Comparison of ENCODE assay signal across 8 cellular contexts in the genomic region with DNA sequence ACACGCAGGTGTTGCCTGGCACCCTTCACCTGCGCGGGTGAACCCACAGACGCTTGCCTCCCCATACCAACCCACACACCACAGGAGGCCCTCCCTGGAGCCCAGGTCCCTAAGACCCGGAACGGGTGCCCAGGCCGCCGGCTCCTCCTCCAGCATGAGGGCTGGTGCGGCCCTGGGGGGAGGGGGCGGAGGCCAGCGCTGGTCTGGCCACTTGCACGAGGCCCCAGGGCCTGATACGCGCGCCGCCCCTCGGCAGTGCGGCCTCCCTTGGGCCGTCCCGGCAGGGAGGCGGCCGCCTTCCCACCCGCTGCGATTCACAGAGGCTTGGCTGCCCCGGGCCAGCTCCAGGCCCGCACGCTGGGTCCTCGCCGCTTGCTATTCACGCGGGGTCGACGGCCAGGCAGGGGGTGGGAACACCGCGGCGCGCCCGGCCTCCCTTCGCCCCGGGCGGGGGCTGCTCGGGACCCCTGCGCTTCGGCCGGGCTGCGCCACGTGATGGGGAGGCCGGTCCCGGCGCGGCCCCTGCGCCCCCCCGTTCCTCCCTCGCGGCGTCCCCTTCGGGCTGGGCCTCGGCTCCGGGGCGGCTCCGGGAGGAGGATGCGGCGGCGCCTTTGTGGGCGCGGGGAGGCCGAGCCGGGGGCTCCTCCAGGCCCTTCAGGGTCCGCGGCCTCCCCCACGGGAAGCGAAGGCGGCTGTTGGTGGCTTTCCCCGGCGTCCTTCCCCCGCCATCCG. TPM values are rescaled to one million over a fixed set of nuclear protein-coding genes. Genes with fewer than 3 reads are reported as not detected.
DNase-seq lines count a peak whose midpoint lies in the region; ATAC-seq and TF ChIP-seq lines count a peak whose summit lies in the region.

No MANE protein-coding gene starts in this region.

- H3K4me3 ChIP-seq in HUES48 (ENCODE audit: low read depth, low read length) (peak overlapping the region; percentile 82), esophagus muscularis mucosa (peak overlapping the region; percentile 74 to 92 (median 84))

- intact Hi-C loops in activated CD4-positive, alpha-beta memory T cell treated with anti-CD3 and anti-CD28 coated beads for 36 hours (cut with micrococcal nuclease): loop anchor here (5.0 to 10.0 kb wide), 4 partner anchors 120 to 657 kb away; a partner anchor contains a TSS
- intact Hi-C loops in esophagus muscularis mucosa (cut with DNase I): loop anchor here (5.0 kb wide), 1 partner anchor 65 kb away; a partner anchor contains a TSS

- H3K4me3 Mint-ChIP-seq in activated CD4-positive, alpha-beta memory T cell treated with anti-CD3 and anti-CD28 coated beads for 36 hours: peak overlapping the region; percentile 71
- H3K4me3 Mint-ChIP-seq in naive thymus-derived CD8-positive, alpha-beta T cell: peak overlapping the region; percentile 22 to 82 (median 64)

- H3K36me3 ChIP-seq in HUES48 (ENCODE audit: control insufficient read depth, insufficient read depth, low read length): peaks cover 34% of the 10 kb centered on the region
- peaks cover 20 to 43% (median 38%) of the 10 kb centered on the region in 4 donors for H3K36me3 ChIP-seq in esophagus muscularis mucosa

- H3K4me1 ChIP-seq in HUES48 (ENCODE audit: control insufficient read depth, insufficient read depth, low read length): peaks cover 28% of the 10 kb centered on the region; the same call in 1 of the 2 replicates
- peaks cover 33 to 57% (median 52%) of the 10 kb centered on the region in 4 donors for H3K4me1 ChIP-seq in esophagus muscularis mucosa

- CTCF ChIA-PET in activated CD4-positive, alpha-beta memory T cell treated with anti-CD3 and anti-CD28 coated beads for 36 hours (lab: Charles Lee): interaction anchor here (1.5 to 1.8 kb wide), 2 partner anchors 75 to 137 kb away, joined by 6 to 7 read pairs; a partner anchor contains a TSS

- H3K27me3 Mint-ChIP-seq in activated CD4-positive, alpha-beta memory T cell treated with anti-CD3 and anti-CD28 coated beads for 36 hours: no peaks in the 10 kb centered on the region
- H3K27me3 Mint-ChIP-seq in naive thymus-derived CD8-positive, alpha-beta T cell: no peaks in the 10 kb centered on the region

- H3K27me3 ChIP-seq in HUES48 (ENCODE audit: control insufficient read depth, insufficient read depth, low read length): no peaks in the 10 kb centered on the region
- H3K27me3 ChIP-seq in esophagus muscularis mucosa: no peaks in the 10 kb centered on the region

- TF ChIP-seq EP300 in esophagus muscularis mucosa (IDR thresholded peaks at IDR 0.05): no peak

- WGBS in esophagus muscularis mucosa: 0% methylated on average over 4 of the region's 77 CpGs

- no peaks in the 10 kb centered on the region for H3K9me3 Mint-ChIP-seq in activated CD4-positive, alpha-beta memory T cell treated with anti-CD3 and anti-CD28 coated beads for 36 hours
- no peaks in the 10 kb centered on the region for H3K9me3 Mint-ChIP-seq in naive thymus-derived CD8-positive, alpha-beta T cell

- no peak for TF ChIP-seq CTCF in esophagus muscularis mucosa (IDR thresholded peaks at IDR 0.05)

- POLR2A ChIA-PET in activated CD4-positive, alpha-beta memory T cell treated with anti-CD3 and anti-CD28 coated beads for 36 hours (lab: Charles Lee): interaction anchor here (0.6 to 1.8 kb wide), 8 partner anchors 9 to 195 kb away, joined by 3 to 8 read pairs (median 4); no protein-coding TSS in a partner anchor
- POLR2A ChIA-PET in naive thymus-derived CD8-positive, alpha-beta T cell (lab: Charles Lee): interaction anchor here (1.3 to 7.5 kb wide), 10 partner anchors 10 to 236 kb away, joined by 3 to 73 read pairs (median 8); a partner anchor contains a TSS

- H3K36me3 Mint-ChIP-seq in activated CD4-positive, alpha-beta memory T cell treated with anti-CD3 and anti-CD28 coated beads for 36 hours: peaks cover 9% of the 10 kb centered on the region
- H3K36me3 Mint-ChIP-seq in naive thymus-derived CD8-positive, alpha-beta T cell: peaks cover 0 to 11% (median 2%) of the 10 kb centered on the region in 3 donors

- H3K9me3 ChIP-seq in HUES48 (ENCODE audit: control insufficient read depth, insufficient read depth, low read length): no peaks in the 10 kb centered on the region
- H3K9me3 ChIP-seq in esophagus muscularis mucosa: no peaks in the 10 kb centered on the region

- H3K27ac ChIP-seq in HUES48 (ENCODE audit: low read depth, low read length) (peak overlapping the region; percentile 86), esophagus muscularis mucosa (replicated peaks in 1 of 4) (peak overlapping the region; percentile 88 to 99 (median 95))

- peak overlapping the region; percentile 75; the same call in 1 of the 2 replicates for H3K9ac ChIP-seq in HUES48 (ENCODE audit: low read depth, low read length)

- H3K4me1 Mint-ChIP-seq in activated CD4-positive, alpha-beta memory T cell treated with anti-CD3 and anti-CD28 coated beads for 36 hours (ENCODE audit: low read depth): peaks cover 12% of the 10 kb centered on the region
- H3K4me1 Mint-ChIP-seq in naive thymus-derived CD8-positive, alpha-beta T cell: peaks cover 2 to 23% (median 12%) of the 10 kb centered on the region in 4 donors

- no peak for ATAC-seq in naive thymus-derived CD8-positive, alpha-beta T cell

- peak; percentile 65 for DNase-seq in AG08395 (ENCODE audit: low spot score)
- peak; percentile 29 for DNase-seq in activated CD4-positive, alpha-beta memory T cell treated with anti-CD3 and anti-CD28 coated beads for 36 hours
- DNase-seq in esophagus muscularis mucosa (ENCODE audit: extremely low spot score): no peak
- DNase-seq in naive thymus-derived CD8-positive, alpha-beta T cell: peak in 6 of 10 donors; percentile 19 to 65 (median 32)
- DNase-seq in NCI-H2029 (lab: John Stamatoyannopoulos, UW): no peak
- DNase-seq in superior temporal gyrus (ENCODE audit: extremely low spot score): no peak

- TF ChIP-seq POLR2A in GM15510 (IDR thresholded peaks at IDR 0.05; ENCODE audit: borderline replicate concordance, extremely low read depth, insufficient read length): peak; percentile 18
- TF ChIP-seq POLR2A in esophagus muscularis mucosa (IDR thresholded peaks at IDR 0.05; ENCODE audit: low read depth): no peak

- H3K27ac Mint-ChIP-seq in activated CD4-positive, alpha-beta memory T cell treated with anti-CD3 and anti-CD28 coated beads for 36 hours: peak overlapping the region; percentile 69
- peak overlapping the region in 4 of 10 donors; percentile 32 to 79 (median 62) for H3K27ac Mint-ChIP-seq in naive thymus-derived CD8-positive, alpha-beta T cell

RNA-seq across cellular contexts. Expression of a gene that starts 0.7 kb away (rescaled TPM):
- total RNA-seq in activated CD4-positive, alpha-beta memory T cell treated with anti-CD3 and anti-CD28 coated beads for 36 hours: 100 to 1,000 TPM; 209 to 212 TPM
- total RNA-seq in esophagus muscularis mucosa: 10 to 100 TPM; 30.3 to 63.6 (median 44.8) TPM
- total RNA-seq in naive thymus-derived CD8-positive, alpha-beta T cell: 10 to 100 TPM; 28.3 to 32.3 TPM
- 1 to 10 TPM in 1 of 3 donors, under 1 TPM in 2; 0.33 to 2.4 (median 0.80) TPM for polyA plus RNA-seq in naive thymus-derived CD8-positive, alpha-beta T cell

RNA-seq across cellular contexts. Expression of a gene that starts 31.7 kb away (rescaled TPM):
- 100 to 1,000 TPM; 118 to 131 TPM for total RNA-seq in activated CD4-positive, alpha-beta memory T cell treated with anti-CD3 and anti-CD28 coated beads for 36 hours
- total RNA-seq in esophagus muscularis mucosa: 10 to 100 TPM; 42.2 to 77.1 (median 52.6) TPM
- 100 to 1,000 TPM; 142 to 151 TPM for total RNA-seq in naive thymus-derived CD8-positive, alpha-beta T cell
- polyA plus RNA-seq in naive thymus-derived CD8-positive, alpha-beta T cell: 100 to 1,000 TPM in 1 of 3 donors, 10 to 100 TPM in 2; 68.6 to 167 (median 92.1) TPM

RNA-seq across cellular contexts. Expression of a gene that starts 45.7 kb away (rescaled TPM):
- total RNA-seq in activated CD4-positive, alpha-beta memory T cell treated with anti-CD3 and anti-CD28 coated beads for 36 hours: 10 to 100 TPM; 86.8 to 89.1 TPM
- total RNA-seq in esophagus muscularis mucosa: 100 to 1,000 TPM in 2 of 4 donors, 10 to 100 TPM in 2; 64.4 to 108 (median 85.4) TPM
- total RNA-seq in naive thymus-derived CD8-positive, alpha-beta T cell: 10 to 100 TPM; 88.2 to 91.4 TPM
- polyA plus RNA-seq in naive thymus-derived CD8-positive, alpha-beta T cell: 100 to 1,000 TPM; 122 to 140 (median 126) TPM

RNA-seq across cellular contexts. Expression of a gene that starts 45.7 kb away (rescaled TPM):
- total RNA-seq in activated CD4-positive, alpha-beta memory T cell treated with anti-CD3 and anti-CD28 coated beads for 36 hours: 10 to 100 TPM; 16.5 to 17.5 TPM
- 10 to 100 TPM; 32.4 to 54.8 (median 42.5) TPM for total RNA-seq in esophagus muscularis mucosa
- 10 to 100 TPM; 38.5 to 42.1 TPM for total RNA-seq in naive thymus-derived CD8-positive, alpha-beta T cell
- 1 to 10 TPM; 2.2 to 8.5 (median 4.8) TPM for polyA plus RNA-seq in naive thymus-derived CD8-positive, alpha-beta T cell

RNA-seq across cellular contexts. Expression of a gene that starts 59.9 kb away (rescaled TPM):
- 100 to 1,000 TPM; 105 to 115 TPM for total RNA-seq in activated CD4-positive, alpha-beta memory T cell treated with anti-CD3 and anti-CD28 coated beads for 36 hours
- total RNA-seq in esophagus muscularis mucosa: 100 to 1,000 TPM in 2 of 4 donors, 10 to 100 TPM in 2; 78.6 to 135 (median 102) TPM
- total RNA-seq in naive thymus-derived CD8-positive, alpha-beta T cell: 10 to 100 TPM; 72.5 to 81.0 TPM
- 100 to 1,000 TPM; 113 to 185 (median 127) TPM for polyA plus RNA-seq in naive thymus-derived CD8-positive, alpha-beta T cell

Comparison
In these comparisons a context has a peak if more than half of its experiments do, and no peak if none do; other contexts are left out.
1. DNase-seq: peak in AG08395 (single experiment), activated CD4-positive, alpha-beta memory T cell treated with anti-CD3 and anti-CD28 coated beads for 36 hours (single experiment) and naive thymus-derived CD8-positive, alpha-beta T cell (6 of 10); none in esophagus muscularis mucosa (single experiment), NCI-H2029 (single experiment) and superior temporal gyrus (single experiment).